In the genomic region with DNA sequence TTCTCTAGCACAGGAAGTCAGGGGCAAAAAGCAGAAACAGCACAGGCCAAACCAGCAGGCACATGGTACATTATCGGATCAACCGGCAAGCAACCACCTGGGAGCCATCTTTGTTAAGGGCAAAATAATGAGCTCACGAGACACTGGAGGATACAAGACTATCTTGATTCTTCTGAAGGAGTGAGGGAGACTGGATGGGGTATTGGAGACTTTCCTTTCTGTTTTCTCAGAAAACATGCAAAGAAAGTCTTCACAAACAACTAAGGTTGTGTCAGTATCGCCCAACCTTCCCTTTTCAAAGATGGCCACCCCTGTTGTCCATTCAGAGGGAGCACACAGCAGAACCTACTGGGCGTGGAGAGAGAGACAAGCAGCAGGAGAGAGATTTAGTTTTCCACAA, we compare ENCODE assay signal across 28 cellular contexts. TPM values are rescaled to one million over a fixed set of nuclear protein-coding genes. Genes with fewer than 3 reads are reported as not detected.
"Had no signal": no experiment of that assay in that cellular context is flagged by ENCODE, and none has a peak within 500 bp of the region (broad histone marks: within the 10 kb centered on the region; RNA-seq: fewer than 3 reads in every experiment).

No MANE protein-coding gene starts in this region.

- H3K27ac ChIP-seq: adrenal gland, ascending aorta, brain microvascular endothelial cell, foreskin keratinocyte, lower lobe of right lung, sigmoid colon, stomach, suprapubic skin, tibial nerve had no signal

- H3K36me3 Mint-ChIP-seq: activated CD8-positive, alpha-beta memory T cell treated with anti-CD3 and anti-CD28 coated beads, Interleukin-2, amount 10 ng/mL, durations not matched to agents 7 days and 5 days; naive thymus-derived CD4-positive, alpha-beta T cell; stimulated activated memory B cell treated with anti-CD40 and anti-IgM and Interleukin-4, amounts not matched to agents 10 μg/mL and 1 μg/mL and 100 μg/mL, for 72 hours had no signal

- H3K9me3 Mint-ChIP-seq: activated CD4-positive, alpha-beta memory T cell treated with anti-CD3 and anti-CD28 coated beads, Interleukin-2, amount 10 ng/mL, durations not matched to agents 7 days and 5 days; activated T-helper 1 cell treated with anti-CD3 and anti-CD28 coated beads, Interleukin-12 subunit alpha, Interleukin-12 subunit beta, Interleukin-2, Interleukin-4 antibody, amounts not matched to agents 30 ng/mL and 10 ng/mL and 1 ng/mL, durations not matched to agents 14 hours and 24 hours and 36 hours; central memory CD8-positive, alpha-beta T cell; neural crest cell; stimulated activated memory B cell treated with anti-CD40 and anti-IgM and Interleukin-4, amounts not matched to agents 10 μg/mL and 1 μg/mL and 100 μg/mL, for 72 hours had no signal

- H3K36me3 ChIP-seq: adrenal gland, ascending aorta, brain microvascular endothelial cell, lower lobe of right lung, sigmoid colon, stomach, suprapubic skin, tibial nerve had no signal

- ATAC-seq: activated CD4-positive, CD25-positive, alpha-beta regulatory T cell treated with anti-CD3 and anti-CD28 coated beads, Interleukin-2, amount 50 U/mL, for 24 hours; activated CD8-positive, alpha-beta memory T cell treated with anti-CD3 and anti-CD28 coated beads, Interleukin-2, amount 10 ng/mL, durations not matched to agents 7 days and 5 days; foreskin keratinocyte; lower lobe of right lung; naive thymus-derived CD4-positive, alpha-beta T cell; stimulated activated memory B cell treated with anti-CD40 and anti-IgM and Interleukin-4, amounts not matched to agents 10 μg/mL and 1 μg/mL and 100 μg/mL, for 72 hours had no signal

- FAIRE-seq: colon, kidney, urothelium cell line had no signal

- H3K9me3 ChIP-seq: adrenal gland, ascending aorta, lower lobe of right lung, sigmoid colon, stomach, suprapubic skin, tibial nerve had no signal

- H3K27me3 Mint-ChIP-seq: activated CD4-positive, alpha-beta memory T cell treated with anti-CD3 and anti-CD28 coated beads, Interleukin-2, amount 10 ng/mL, durations not matched to agents 7 days and 5 days had no signal

- H3K4me1 ChIP-seq: adrenal gland, foreskin keratinocyte, lower lobe of right lung, sigmoid colon, tibial nerve had no signal

- H3K27ac Mint-ChIP-seq: activated CD4-positive, alpha-beta memory T cell treated with anti-CD3 and anti-CD28 coated beads, Interleukin-2, amount 10 ng/mL, durations not matched to agents 7 days and 5 days; activated CD4-positive, alpha-beta T cell treated with anti-CD3 and anti-CD28 coated beads, Interleukin-2, amount 10 ng/mL, durations not matched to agents 24 days and 14 days; activated CD8-positive, alpha-beta memory T cell treated with anti-CD3 and anti-CD28 coated beads, Interleukin-2, amount 10 ng/mL, durations not matched to agents 7 days and 5 days; activated T-helper 1 cell treated with anti-CD3 and anti-CD28 coated beads, Interleukin-12 subunit alpha, Interleukin-12 subunit beta, Interleukin-2, Interleukin-4 antibody, amounts not matched to agents 30 ng/mL and 10 ng/mL and 1 ng/mL, durations not matched to agents 14 hours and 24 hours and 36 hours; naive thymus-derived CD4-positive, alpha-beta T cell; stimulated activated memory B cell treated with anti-CD40 and anti-IgM and Interleukin-4, amounts not matched to agents 10 μg/mL and 1 μg/mL and 100 μg/mL, for 72 hours had no signal

- DNase-seq: activated CD4-positive, alpha-beta memory T cell treated with anti-CD3 and anti-CD28 coated beads, Interleukin-2, amount 10 ng/mL, durations not matched to agents 7 days and 5 days; activated CD4-positive, alpha-beta T cell treated with anti-CD3 and anti-CD28 coated beads, Interleukin-2, amount 10 ng/mL, durations not matched to agents 24 days and 14 days; activated CD8-positive, alpha-beta memory T cell treated with anti-CD3 and anti-CD28 coated beads, Interleukin-2, amount 10 ng/mL, durations not matched to agents 7 days and 5 days; activated gamma-delta T cell; activated naive CD4-positive, alpha-beta T cell treated with anti-CD3 and anti-CD28 coated beads, Interleukin-2, amount 50 U/mL, for 16 hours; activated T-cell treated with anti-CD3 and anti-CD28 coated beads for 4 hours; adrenal gland; brain microvascular endothelial cell; effector memory CD4-positive, alpha-beta T cell; foreskin keratinocyte; kidney; lower lobe of right lung; naive thymus-derived CD4-positive, alpha-beta T cell; stimulated activated CD4-positive, alpha-beta T cell treated with anti-CD3 and anti-CD28 coated beads, Interleukin-15, amount 100 ng/mL, for 24 hours; stomach had no signal

- H3K4me3 Mint-ChIP-seq: activated CD4-positive, alpha-beta memory T cell treated with anti-CD3 and anti-CD28 coated beads, Interleukin-2, amount 10 ng/mL, durations not matched to agents 7 days and 5 days; activated CD4-positive, alpha-beta T cell treated with anti-CD3 and anti-CD28 coated beads, Interleukin-2, amount 10 ng/mL, durations not matched to agents 24 days and 14 days; activated CD8-positive, alpha-beta memory T cell treated with anti-CD3 and anti-CD28 coated beads, Interleukin-2, amount 10 ng/mL, durations not matched to agents 7 days and 5 days; activated T-helper 1 cell treated with anti-CD3 and anti-CD28 coated beads, Interleukin-12 subunit alpha, Interleukin-12 subunit beta, Interleukin-2, Interleukin-4 antibody, amounts not matched to agents 30 ng/mL and 10 ng/mL and 1 ng/mL, durations not matched to agents 14 hours and 24 hours and 36 hours; central memory CD8-positive, alpha-beta T cell; naive thymus-derived CD4-positive, alpha-beta T cell; neural crest cell; stimulated activated memory B cell treated with anti-CD40 and anti-IgM and Interleukin-4, amounts not matched to agents 10 μg/mL and 1 μg/mL and 100 μg/mL, for 72 hours had no signal

- H3K4me2 ChIP-seq: smooth muscle cell had no signal

- H3K27me3 ChIP-seq: adrenal gland, ascending aorta, foreskin keratinocyte, suprapubic skin, tibial nerve had no signal

- H3K4me1 Mint-ChIP-seq: activated CD4-positive, alpha-beta memory T cell treated with anti-CD3 and anti-CD28 coated beads, Interleukin-2, amount 10 ng/mL, durations not matched to agents 7 days and 5 days; activated CD4-positive, alpha-beta T cell treated with anti-CD3 and anti-CD28 coated beads, Interleukin-2, amount 10 ng/mL, durations not matched to agents 24 days and 14 days; activated CD8-positive, alpha-beta memory T cell treated with anti-CD3 and anti-CD28 coated beads, Interleukin-2, amount 10 ng/mL, durations not matched to agents 7 days and 5 days; neural crest cell; stimulated activated memory B cell treated with anti-CD40 and anti-IgM and Interleukin-4, amounts not matched to agents 10 μg/mL and 1 μg/mL and 100 μg/mL, for 72 hours had no signal

- H3K4me3 ChIP-seq: adrenal gland, ascending aorta, lower lobe of right lung, sigmoid colon, smooth muscle cell, stomach, suprapubic skin, tibial nerve had no signal

RNA-seq across cellular contexts. Expression of a gene that starts 29.6 kb away (rescaled TPM):
- total RNA-seq: glomerular endothelial cell, smooth muscle cell had no signal
